In the genomic region with DNA sequence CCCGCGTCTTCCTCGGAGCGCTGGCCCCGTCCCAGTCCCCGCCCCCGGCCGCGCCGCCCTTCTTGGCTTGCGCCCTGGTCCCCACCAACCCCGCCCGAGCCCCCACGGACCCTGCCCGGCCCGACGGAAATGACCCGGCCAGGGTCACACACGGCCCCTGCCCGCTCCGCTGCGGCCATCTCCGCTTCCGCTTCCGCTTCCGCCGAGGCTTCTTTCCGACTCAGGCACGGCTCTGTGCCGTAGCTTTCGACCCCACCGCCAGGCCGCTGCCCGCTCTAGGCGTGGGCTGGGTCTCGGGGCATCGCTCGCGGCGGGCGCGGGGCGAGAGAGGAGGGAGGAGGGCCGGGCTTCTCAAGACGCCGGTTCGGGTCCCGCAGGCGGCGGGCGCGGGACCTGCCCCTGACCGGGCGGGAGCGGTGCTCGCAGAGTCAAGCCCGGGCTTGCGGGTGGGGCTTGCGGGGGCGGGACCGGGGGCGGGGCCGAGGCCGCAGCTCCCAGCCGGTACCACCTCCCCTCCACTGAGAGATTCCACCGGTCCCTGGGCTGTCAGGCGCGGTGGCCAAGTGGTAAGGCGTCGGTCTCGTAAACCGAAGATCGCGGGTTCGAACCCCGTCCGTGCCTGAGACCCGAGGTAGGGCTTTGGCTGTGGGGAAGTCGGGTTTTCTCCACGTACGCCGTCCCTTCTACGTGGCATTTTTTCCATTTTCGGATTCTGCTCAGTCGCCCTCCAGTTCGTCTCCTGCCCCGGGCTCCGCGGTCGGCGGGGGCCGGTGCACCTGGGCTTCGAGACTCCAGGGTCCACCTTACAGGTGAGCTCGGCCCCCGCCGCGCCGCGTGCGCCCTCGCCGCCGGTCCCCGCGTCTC, we compare ENCODE assay signal across 1 cellular context.
TF ChIP-seq lines count a peak whose summit lies in the region.

No MANE protein-coding gene starts in this region.

TF ChIP-seq in HepG2, 621 proteins besides CTCF, POLR2A, EP300 and RAD21 (continued from another document and continues in another):
- TF ChIP-seq, protein P1, sequence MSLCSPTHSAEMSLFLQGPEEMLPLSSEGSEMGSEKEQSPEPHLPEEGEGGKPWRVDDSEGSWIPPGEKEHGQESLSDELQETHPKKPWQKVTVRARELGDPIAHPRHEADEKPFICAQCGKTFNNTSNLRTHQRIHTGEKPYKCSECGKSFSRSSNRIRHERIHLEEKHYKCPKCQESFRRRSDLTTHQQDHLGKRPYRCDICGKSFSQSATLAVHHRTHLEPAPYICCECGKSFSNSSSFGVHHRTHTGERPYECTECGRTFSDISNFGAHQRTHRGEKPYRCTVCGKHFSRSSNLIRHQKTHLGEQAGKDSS (CRISPR knock-in tag; IDR thresholded peaks at IDR 0.05; ENCODE audit: borderline replicate concordance, low read depth): peak; percentile 92; the same call in 1 of the 2 replicates
- TF ChIP-seq HOXD1 (CRISPR knock-in tag; IDR thresholded peaks at IDR 0.05): no peak
- TF ChIP-seq YEATS2 (CRISPR knock-in tag; IDR thresholded peaks at IDR 0.05; ENCODE audit: borderline replicate concordance): no peak; the same call in 1 of the 2 replicates
- TF ChIP-seq ZNF788 (CRISPR knock-in tag; IDR thresholded peaks at IDR 0.05; ENCODE audit: borderline replicate concordance): peak; percentile 77
- no peak for TF ChIP-seq IKZF1 (IDR thresholded peaks at IDR 0.05)
- peak; percentile 9; the same call in 1 of the 3 replicates for TF ChIP-seq MXI1 (IDR thresholded peaks at IDR 0.05; ENCODE audit: borderline replicate concordance, low read depth, low read length)
- peak; percentile 37 for TF ChIP-seq SIX1 (CRISPR knock-in tag; IDR thresholded peaks at IDR 0.05; ENCODE audit: borderline replicate concordance)
- TF ChIP-seq ZBTB14 (CRISPR knock-in tag; IDR thresholded peaks at IDR 0.05): peak; percentile 48; the same call in 1 of the 2 replicates
- TF ChIP-seq ZNF547 (CRISPR knock-in tag; IDR thresholded peaks at IDR 0.05): peak; percentile 48; the same call in 1 of the 2 replicates
- TF ChIP-seq, protein P2, sequence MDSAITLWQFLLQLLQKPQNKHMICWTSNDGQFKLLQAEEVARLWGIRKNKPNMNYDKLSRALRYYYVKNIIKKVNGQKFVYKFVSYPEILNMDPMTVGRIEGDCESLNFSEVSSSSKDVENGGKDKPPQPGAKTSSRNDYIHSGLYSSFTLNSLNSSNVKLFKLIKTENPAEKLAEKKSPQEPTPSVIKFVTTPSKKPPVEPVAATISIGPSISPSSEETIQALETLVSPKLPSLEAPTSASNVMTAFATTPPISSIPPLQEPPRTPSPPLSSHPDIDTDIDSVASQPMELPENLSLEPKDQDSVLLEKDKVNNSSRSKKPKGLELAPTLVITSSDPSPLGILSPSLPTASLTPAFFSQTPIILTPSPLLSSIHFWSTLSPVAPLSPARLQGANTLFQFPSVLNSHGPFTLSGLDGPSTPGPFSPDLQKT (CRISPR knock-in tag; IDR thresholded peaks at IDR 0.05; ENCODE audit: borderline replicate concordance): 0 out of 2 replicates have a peak, but pooled peaks have one; percentile 47
- TF ChIP-seq ZNF18 (CRISPR knock-in tag; IDR thresholded peaks at IDR 0.05; ENCODE audit: insufficient replicate concordance): peak; percentile 71
- TF ChIP-seq TSC22D2 (CRISPR knock-in tag; IDR thresholded peaks at IDR 0.05; ENCODE audit: borderline replicate concordance): peak; percentile 9; the same call in 1 of the 2 replicates
- no peak for TF ChIP-seq ZNF570 (CRISPR knock-in tag; IDR thresholded peaks at IDR 0.05; ENCODE audit: borderline replicate concordance)
- TF ChIP-seq, protein P3, sequence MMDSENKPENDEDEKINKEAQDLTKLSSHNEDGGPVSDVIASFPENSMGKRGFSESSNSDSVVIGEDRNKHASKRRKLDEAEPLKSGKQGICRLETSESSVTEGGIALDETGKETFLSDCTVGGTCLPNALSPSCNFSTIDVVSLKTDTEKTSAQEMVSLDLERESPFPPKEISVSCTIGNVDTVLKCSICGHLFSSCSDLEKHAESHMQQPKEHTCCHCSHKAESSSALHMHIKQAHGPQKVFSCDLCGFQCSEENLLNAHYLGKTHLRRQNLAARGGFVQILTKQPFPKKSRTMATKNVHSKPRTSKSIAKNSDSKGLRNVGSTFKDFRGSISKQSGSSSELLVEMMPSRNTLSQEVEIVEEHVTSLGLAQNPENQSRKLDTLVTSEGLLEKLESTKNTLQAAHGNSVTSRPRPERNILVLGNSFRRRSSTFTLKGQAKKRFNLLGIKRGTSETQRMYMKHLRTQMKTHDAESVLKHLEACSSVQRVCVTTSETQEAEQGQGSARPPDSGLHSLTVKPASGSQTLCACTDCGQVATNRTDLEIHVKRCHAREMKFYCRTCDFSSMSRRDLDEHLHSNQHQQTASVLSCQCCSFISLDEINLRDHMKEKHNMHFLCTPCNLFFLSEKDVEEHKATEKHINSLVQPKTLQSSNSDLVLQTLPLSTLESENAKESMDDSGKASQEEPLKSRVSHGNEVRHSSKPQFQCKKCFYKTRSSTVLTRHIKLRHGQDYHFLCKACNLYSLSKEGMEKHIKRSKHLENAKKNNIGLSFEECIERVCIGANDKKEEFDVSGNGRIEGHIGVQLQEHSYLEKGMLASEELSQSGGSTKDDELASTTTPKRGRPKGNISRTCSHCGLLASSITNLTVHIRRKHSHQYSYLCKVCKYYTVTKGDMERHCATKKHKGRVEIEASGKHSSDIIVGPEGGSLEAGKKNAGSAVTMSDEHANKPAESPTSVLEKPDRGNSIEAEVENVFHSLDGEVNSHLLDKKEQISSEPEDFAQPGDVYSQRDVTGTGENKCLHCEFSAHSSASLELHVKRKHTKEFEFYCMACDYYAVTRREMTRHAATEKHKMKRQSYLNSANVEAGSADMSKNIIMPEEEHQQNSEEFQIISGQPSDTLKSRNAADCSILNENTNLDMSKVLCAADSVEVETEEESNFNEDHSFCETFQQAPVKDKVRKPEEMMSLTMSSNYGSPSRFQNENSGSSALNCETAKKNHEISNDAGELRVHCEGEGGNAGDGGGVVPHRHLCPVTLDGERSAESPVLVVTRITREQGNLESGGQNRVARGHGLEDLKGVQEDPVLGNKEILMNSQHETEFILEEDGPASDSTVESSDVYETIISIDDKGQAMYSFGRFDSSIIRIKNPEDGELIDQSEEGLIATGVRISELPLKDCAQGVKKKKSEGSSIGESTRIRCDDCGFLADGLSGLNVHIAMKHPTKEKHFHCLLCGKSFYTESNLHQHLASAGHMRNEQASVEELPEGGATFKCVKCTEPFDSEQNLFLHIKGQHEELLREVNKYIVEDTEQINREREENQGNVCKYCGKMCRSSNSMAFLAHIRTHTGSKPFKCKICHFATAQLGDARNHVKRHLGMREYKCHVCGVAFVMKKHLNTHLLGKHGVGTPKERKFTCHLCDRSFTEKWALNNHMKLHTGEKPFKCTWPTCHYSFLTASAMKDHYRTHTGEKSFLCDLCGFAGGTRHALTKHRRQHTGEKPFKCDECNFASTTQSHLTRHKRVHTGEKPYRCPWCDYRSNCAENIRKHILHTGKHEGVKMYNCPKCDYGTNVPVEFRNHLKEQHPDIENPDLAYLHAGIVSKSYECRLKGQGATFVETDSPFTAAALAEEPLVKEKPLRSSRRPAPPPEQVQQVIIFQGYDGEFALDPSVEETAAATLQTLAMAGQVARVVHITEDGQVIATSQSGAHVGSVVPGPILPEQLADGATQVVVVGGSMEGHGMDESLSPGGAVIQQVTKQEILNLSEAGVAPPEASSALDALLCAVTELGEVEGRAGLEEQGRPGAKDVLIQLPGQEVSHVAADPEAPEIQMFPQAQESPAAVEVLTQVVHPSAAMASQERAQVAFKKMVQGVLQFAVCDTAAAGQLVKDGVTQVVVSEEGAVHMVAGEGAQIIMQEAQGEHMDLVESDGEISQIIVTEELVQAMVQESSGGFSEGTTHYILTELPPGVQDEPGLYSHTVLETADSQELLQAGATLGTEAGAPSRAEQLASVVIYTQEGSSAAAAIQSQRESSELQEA (CRISPR knock-in tag; IDR thresholded peaks at IDR 0.05; ENCODE audit: not compliant biosample characterization): no peak
- peak; percentile 26 for TF ChIP-seq HNRNPLL (IDR thresholded peaks at IDR 0.05; ENCODE audit: low read depth, low read length, poor library complexity, severe bottlenecking)
- peak; percentile 77; the same call in 1 of the 2 replicates for TF ChIP-seq ZFP41 (CRISPR knock-in tag; IDR thresholded peaks at IDR 0.05; ENCODE audit: borderline replicate concordance)
- TF ChIP-seq HINFP (CRISPR knock-in tag; IDR thresholded peaks at IDR 0.05; ENCODE audit: low read depth): no peak
- TF ChIP-seq SP4 (CRISPR knock-in tag; IDR thresholded peaks at IDR 0.05): peak; percentile 81
- TF ChIP-seq, protein P4, sequence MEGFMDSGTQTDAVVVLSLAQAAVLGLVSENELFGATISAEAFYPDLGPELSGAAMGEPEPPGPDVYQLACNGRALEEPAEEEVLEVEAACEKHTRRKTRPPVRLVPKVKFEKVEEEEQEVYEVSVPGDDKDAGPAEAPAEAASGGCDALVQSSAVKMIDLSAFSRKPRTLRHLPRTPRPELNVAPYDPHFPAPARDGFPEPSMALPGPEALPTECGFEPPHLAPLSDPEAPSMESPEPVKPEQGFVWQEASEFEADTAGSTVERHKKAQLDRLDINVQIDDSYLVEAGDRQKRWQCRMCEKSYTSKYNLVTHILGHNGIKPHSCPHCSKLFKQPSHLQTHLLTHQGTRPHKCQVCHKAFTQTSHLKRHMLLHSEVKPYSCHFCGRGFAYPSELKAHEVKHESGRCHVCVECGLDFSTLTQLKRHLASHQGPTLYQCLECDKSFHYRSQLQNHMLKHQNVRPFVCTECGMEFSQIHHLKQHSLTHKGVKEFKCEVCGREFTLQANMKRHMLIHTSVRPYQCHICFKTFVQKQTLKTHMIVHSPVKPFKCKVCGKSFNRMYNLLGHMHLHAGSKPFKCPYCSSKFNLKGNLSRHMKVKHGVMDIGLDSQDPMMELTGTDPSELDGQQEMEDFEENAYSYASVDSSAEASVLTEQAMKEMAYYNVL (CRISPR knock-in tag; IDR thresholded peaks at IDR 0.05; ENCODE audit: borderline replicate concordance): peak; percentile 78
- TF ChIP-seq KAT7 (CRISPR knock-in tag; IDR thresholded peaks at IDR 0.05; ENCODE audit: borderline replicate concordance): 0 out of 2 replicates have a peak, but pooled peaks have one; percentile 29
- peak; percentile 89 for TF ChIP-seq ELF1 (CRISPR knock-in tag; IDR thresholded peaks at IDR 0.05)
- TF ChIP-seq SMAD9 (CRISPR knock-in tag; IDR thresholded peaks at IDR 0.05): no peak
- TF ChIP-seq RXRA (CRISPR knock-in tag; IDR thresholded peaks at IDR 0.05): no peak; the same call in none of the 2 replicates
- 0 out of 2 replicates have a peak, but pooled peaks have one; percentile 27 for TF ChIP-seq ONECUT2 (CRISPR knock-in tag; IDR thresholded peaks at IDR 0.05)
- no peak for TF ChIP-seq ZNF432 (CRISPR knock-in tag; IDR thresholded peaks at IDR 0.05; ENCODE audit: borderline replicate concordance)
- TF ChIP-seq PCBP2 (optimal IDR thresholded peaks at IDR 0.05; ENCODE audit: low read depth, low read length, poor library complexity, severe bottlenecking): no peak
- TF ChIP-seq ZMYM4 (CRISPR knock-in tag; IDR thresholded peaks at IDR 0.05): peak; percentile 85
- peak; percentile 70; the same call in 1 of the 2 replicates for TF ChIP-seq XBP1 (CRISPR knock-in tag; IDR thresholded peaks at IDR 0.05)
- peak; percentile 68 for TF ChIP-seq GATAD2A (CRISPR knock-in tag; IDR thresholded peaks at IDR 0.05)
- peak; percentile 48; the same call in 1 of the 2 replicates for TF ChIP-seq ZNF563 (CRISPR knock-in tag; IDR thresholded peaks at IDR 0.05)
- no peak for TF ChIP-seq TRIM22 (IDR thresholded peaks at IDR 0.05)
- TF ChIP-seq CCDC6 (CRISPR knock-in tag; IDR thresholded peaks at IDR 0.05): peak; percentile 62; the same call in 1 of the 2 replicates
- TF ChIP-seq, protein P5, sequence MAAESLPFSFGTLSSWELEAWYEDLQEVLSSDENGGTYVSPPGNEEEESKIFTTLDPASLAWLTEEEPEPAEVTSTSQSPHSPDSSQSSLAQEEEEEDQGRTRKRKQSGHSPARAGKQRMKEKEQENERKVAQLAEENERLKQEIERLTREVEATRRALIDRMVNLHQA (CRISPR knock-in tag; IDR thresholded peaks at IDR 0.05): no peak
- TF ChIP-seq ZNF224 (CRISPR knock-in tag; IDR thresholded peaks at IDR 0.05): peak; percentile 71; the same call in 1 of the 2 replicates
- no peak for TF ChIP-seq SCMH1 (CRISPR knock-in tag; IDR thresholded peaks at IDR 0.05; ENCODE audit: borderline replicate concordance)
- peak; percentile 66; the same call in 1 of the 2 replicates for TF ChIP-seq ZNF746 (CRISPR knock-in tag; IDR thresholded peaks at IDR 0.05)
- TF ChIP-seq ZNF556 (CRISPR knock-in tag; IDR thresholded peaks at IDR 0.05; ENCODE audit: borderline replicate concordance): peak; percentile 90; the same call in 1 of the 2 replicates
